1 cellular context compared by ENCODE assay signal in the genomic region with DNA sequence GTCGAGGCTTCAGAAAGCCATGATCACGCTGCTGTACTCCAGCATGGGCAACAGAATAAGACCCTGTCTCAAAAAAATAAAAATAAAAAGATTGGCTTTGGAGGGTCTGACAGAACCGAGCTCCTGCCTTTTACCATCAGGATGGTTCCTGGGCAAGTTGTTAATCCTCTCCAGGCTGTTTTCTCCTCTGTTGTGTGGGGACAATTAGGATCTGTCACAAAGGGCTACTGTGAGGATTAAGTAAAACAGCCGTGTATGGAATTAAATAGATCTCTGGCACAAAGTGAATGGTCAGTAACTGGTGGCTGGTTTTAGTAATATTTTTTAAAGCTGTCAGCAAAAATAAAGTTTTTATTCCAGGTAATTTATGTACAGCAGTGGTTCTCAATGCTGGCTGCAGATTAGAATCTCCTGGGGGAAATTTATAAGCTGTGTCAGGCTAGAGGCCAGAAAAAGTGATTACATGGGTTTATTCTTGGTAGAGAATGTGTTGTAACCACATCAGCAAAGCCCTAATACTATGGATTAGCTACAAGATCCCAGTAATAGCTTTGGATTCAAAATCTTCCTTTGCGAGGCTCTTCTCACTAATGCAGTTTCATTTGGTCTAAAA.
TF ChIP-seq lines count a peak whose summit lies in the region.

No MANE protein-coding gene starts in this region.

TF ChIP-seq in IMR-90, 13 proteins besides CTCF, POLR2A, EP300 and RAD21 (continued from another document):
- no peak for TF ChIP-seq MXI1 (IDR thresholded peaks at IDR 0.05; ENCODE audit: borderline replicate concordance, low read depth, low read length)
